ENCODE assay signal across 8 cellular contexts in the genomic region with DNA sequence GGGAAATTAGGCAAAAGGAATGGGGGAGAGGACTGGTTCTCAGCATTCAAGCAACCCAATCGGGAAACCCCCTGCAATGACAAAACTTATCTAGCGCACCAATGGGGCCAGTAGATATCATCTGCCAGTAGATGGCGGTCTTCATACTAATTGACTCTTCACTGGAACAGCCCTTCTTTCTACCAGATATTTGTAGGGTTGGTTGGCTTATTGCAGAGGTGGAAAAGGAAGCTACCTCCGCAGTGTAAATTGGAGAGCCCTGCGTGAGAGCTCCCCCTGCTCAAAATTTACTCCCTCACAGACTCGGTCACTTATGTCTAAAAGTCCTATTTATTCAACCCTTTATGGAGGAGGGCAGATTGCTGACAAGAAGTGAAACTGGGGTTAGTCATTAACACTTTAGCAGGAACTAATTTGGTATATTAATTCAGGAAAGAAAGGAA.
A peak's percentile ranks its signal among the peaks of the same experiment; 100 is the strongest.
DNase-seq lines count a peak whose midpoint lies in the region; ATAC-seq, FAIRE-seq and TF ChIP-seq lines count a peak whose summit lies in the region.

No MANE protein-coding gene starts in this region.

- intact Hi-C loops in IMR-90 (cut with micrococcal nuclease) (loop anchor here (1.0 to 10.0 kb wide), 4 partner anchors 113 to 420 kb away; no protein-coding TSS in a partner anchor), K562 (cut with micrococcal nuclease) (loop anchor here (2.0 to 10.0 kb wide), 2 partner anchors 117 to 169 kb away; no protein-coding TSS in a partner anchor)

- CTCF ChIA-PET in IMR-90 (lab: Yijun Ruan, JAX), result interaction anchor here (0.6 to 4.0 kb wide), 12 partner anchors 10 to 232 kb away, joined by 3 to 37 read pairs (median 4); no protein-coding TSS in a partner anchor
- CTCF ChIA-PET in K562 (lab: Yijun Ruan, JAX; ENCODE audit: low intra/inter-chr PET ratio), result interaction anchor here (1.1 to 1.8 kb wide), 3 partner anchors 168 to 171 kb away, joined by 3 to 5 read pairs (median 4); no protein-coding TSS in a partner anchor

- in situ Hi-C loops in IMR-90 (cut with MboI; ENCODE audit: low sequenced_read_pairs) (loop anchor here (5.0 kb wide), 1 partner anchor 170 kb away; no protein-coding TSS in a partner anchor), K562 (cut with MboI) (no loop called here)

- no peaks in the 10 kb centered on the region for H3K9me1 ChIP-seq in IMR-90 (ENCODE audit: insufficient read depth, low read length)
- H3K9me1 ChIP-seq in K562 (ENCODE audit: control insufficient read depth, insufficient read depth, low read length), result no peaks in the 10 kb centered on the region

- no peaks in the 10 kb centered on the region for H3K36me3 ChIP-seq in IMR-90 (ENCODE audit: control insufficient read depth, insufficient read depth, low read length)
- no peaks in the 10 kb centered on the region for H3K36me3 ChIP-seq in K562 (ENCODE audit: control insufficient read depth, insufficient read depth, low read length)

- dilution Hi-C loops in IMR-90 (cut with HindIII; ENCODE audit: low sequenced_read_pairs, unreplicated experiment), result no loop called here

- no peak overlapping the region for H4K8ac ChIP-seq in IMR-90 (ENCODE audit: low read depth in 2 of 2, low read length in 2 of 2)

- TF ChIP-seq EP300 in K562 (IDR thresholded peaks at IDR 0.05; ENCODE audit: low read length), result no peak

- no peaks in the 10 kb centered on the region for H4K20me1 ChIP-seq in IMR-90 (ENCODE audit: insufficient read depth, low read length)
- H4K20me1 ChIP-seq in K562 (replicated peaks; ENCODE audit: control insufficient read depth, insufficient read depth, low read length), result no peaks in the 10 kb centered on the region

- H2BK20ac ChIP-seq in IMR-90 (ENCODE audit: low read depth, low read length), result no peak overlapping the region

- H3K4me1 ChIP-seq in IMR-90 (ENCODE audit: control insufficient read depth, insufficient read depth, low read length) (no peaks in the 10 kb centered on the region), K562 (replicated peaks in 1 of 2; ENCODE audit: control insufficient read depth in 2 of 2, insufficient read depth in 2 of 2, low read length in 2 of 2) (no peaks in the 10 kb centered on the region)

- H2AK9ac ChIP-seq in IMR-90 (replicated peaks; ENCODE audit: low read depth, low read length, poor library complexity), result no peak overlapping the region

- H3K14ac ChIP-seq in IMR-90 (replicated peaks; ENCODE audit: low read depth, low read length), result no peak overlapping the region

- TF ChIP-seq POLR2A in IMR-90 (IDR thresholded peaks at IDR 0.05; ENCODE audit: low read depth, low read length), result no peak
- TF ChIP-seq POLR2A in K562 (conservative IDR thresholded peaks at IDR 0.05), result no peak

- no peak overlapping the region for H3K23ac ChIP-seq in IMR-90 (ENCODE audit: low read depth, low read length)

- H4K91ac ChIP-seq in IMR-90 (ENCODE audit: insufficient read depth, low read depth, low read length), result no peak overlapping the region

- no TSS peak for BruUV-seq in IMR-90 (replicated peaks; lab: Mats Ljungman, UMichigan)
- no TSS peak for BruUV-seq in K562 (replicated peaks; lab: Mats Ljungman, UMichigan)

- no peak overlapping the region for H2BK120ac ChIP-seq in IMR-90 (ENCODE audit: low read depth, low read length)

- H3K18ac ChIP-seq in IMR-90 (ENCODE audit: low read depth, low read length), result no peak overlapping the region

- H3K79me1 ChIP-seq in IMR-90 (ENCODE audit: low read depth in 1 of 2, low read length in 2 of 2), result no peaks in the 10 kb centered on the region

- peak; percentile 54 for TF ChIP-seq RAD21 in IMR-90 (IDR thresholded peaks at IDR 0.05; ENCODE audit: low read length)
- peak; percentile 55 to 78 for TF ChIP-seq RAD21 in K562 (CRISPR knock-in tag; conservative IDR thresholded peaks at IDR 0.05 in 1 of 2, IDR thresholded peaks at IDR 0.05 in 1 of 2)

- POLR2A ChIA-PET in IMR-90 (lab: Charles Lee; ENCODE audit: unreplicated experiment) (interaction anchor here (0.7 kb wide), 1 partner anchor 168 kb away, joined by 3 read pairs; no protein-coding TSS in a partner anchor), K562 (lab: Yijun Ruan, JAX) (interaction anchor here (0.8 to 1.8 kb wide), 3 partner anchors 13 to 169 kb away, joined by 3 to 5 read pairs (median 3); no protein-coding TSS in a partner anchor)

- H3K9ac ChIP-seq in IMR-90 (ENCODE audit: low read depth, low read length) (no peak overlapping the region), K562 (ENCODE audit: insufficient read depth in 1 of 2, low read depth in 2 of 2, low read length in 2 of 2) (no peak overlapping the region)

- no peak overlapping the region for H3K56ac ChIP-seq in IMR-90 (ENCODE audit: extremely low read depth, insufficient read depth, low read length)

- H4K5ac ChIP-seq in IMR-90 (ENCODE audit: low read depth, low read length), result no peak overlapping the region

- H3K79me2 ChIP-seq in K562 (ENCODE audit: control insufficient read depth, insufficient read depth, low read length), result no peaks in the 10 kb centered on the region

- H2AFZ ChIP-seq in IMR-90 (replicated peaks; ENCODE audit: low read length, poor library complexity) (no peak overlapping the region), K562 (ENCODE audit: low read depth, low read length) (no peak overlapping the region)

- H3K27ac ChIP-seq in IMR-90 (ENCODE audit: insufficient read depth, low read length), result no peak overlapping the region
- no peak overlapping the region for H3K27ac ChIP-seq in K562 (ENCODE audit: extremely low read depth, low read depth, low read length)

- peak; percentile 48 for DNase-seq in GM03348 (ENCODE audit: low spot score)
- DNase-seq in IMR-90, result peak; percentile 53
- peak; percentile 38 for DNase-seq in T-helper 9 cell
- peak; percentile 57 to 67 (median 62) for DNase-seq in K562 (ENCODE audit: extremely low read depth in 1 of 4, low spot score in 3 of 4)
- DNase-seq in kidney tubule cell (ENCODE audit: low spot score), result peak; percentile 68
- DNase-seq in stimulated activated CD8-positive, alpha-beta memory T cell treated with anti-CD3 and anti-CD28 coated beads, Interleukin-4, amount 100 ng/mL, for 4 hours (ENCODE audit: low read depth in 2 of 2, low spot score in 1 of 2), result peak; percentile 31 to 34
- no peak for DNase-seq in nucleus accumbens (lab: John Stamatoyannopoulos, UW)

- no peak overlapping the region for H2BK15ac ChIP-seq in IMR-90 (ENCODE audit: low read depth, low read length)

- H3K27me3 ChIP-seq in IMR-90 (ENCODE audit: control insufficient read depth, insufficient read depth, low read length) (peaks cover 3% of the 10 kb centered on the region), K562 (ENCODE audit: control insufficient read depth in 2 of 2, insufficient read depth in 2 of 2, low read length in 2 of 2) (peaks cover 7 to 10% of the 10 kb centered on the region in 2 experiments; a peak in 3 of 5 replicates)

- H3K4me2 ChIP-seq in IMR-90 (ENCODE audit: low read depth, low read length) (no peak overlapping the region), K562 (ENCODE audit: insufficient read depth, low read length) (no peak overlapping the region)

- H3K4me3 ChIP-seq in IMR-90 (ENCODE audit: insufficient read depth, low read depth, low read length) (no peak overlapping the region), K562 (no peak overlapping the region)

- no peak overlapping the region for H2BK5ac ChIP-seq in IMR-90 (ENCODE audit: low read depth, low read length, poor library complexity, severe bottlenecking)

- no CpG with 5 or more reads among the region's 6 CpGs for WGBS in IMR-90 (ENCODE audit: extremely low coverage in 2 of 2, insufficient read length in 1 of 2), 2 experiments
- 2% methylated on average over 6 of the region's 6 CpGs for WGBS in K562 (ENCODE audit: insufficient coverage, low coverage, missing lambda C conversion rate)

- no peak overlapping the region for H2AK5ac ChIP-seq in IMR-90 (ENCODE audit: low read depth, low read length)

- no peak overlapping the region for H3K4ac ChIP-seq in IMR-90 (ENCODE audit: low read depth, low read length)

- TF ChIP-seq CTCF in IMR-90 (conservative IDR thresholded peaks at IDR 0.05; ENCODE audit: low read depth, low read length) (peak; percentile 67), K562 (IDR thresholded peaks at IDR 0.05 in 2 of 3, conservative IDR thresholded peaks at IDR 0.05 in 1 of 3; ENCODE audit: insufficient read depth in 2 of 3, low read depth in 1 of 3, low read length in 3 of 3) (peak; percentile 51 to 67 (median 66))

- ATAC-seq in GM21717 (IDR thresholded peaks at IDR 0.05; ENCODE audit: unreplicated experiment) (peak; percentile 66), IMR-90 (ENCODE audit: low read depth) (peak; percentile 92), K562 (peak; percentile 96)

- FAIRE-seq in K562 (lab: Jason Lieb, UNC), result peak; percentile 89

- H3K9me3 ChIP-seq in IMR-90 (ENCODE audit: control insufficient read depth, insufficient read depth, low read length) (no peaks in the 10 kb centered on the region), K562 (replicated peaks; ENCODE audit: control insufficient read depth, insufficient read depth, low read depth, low read length) (no peaks in the 10 kb centered on the region)

TF ChIP-seq in IMR-90, 13 proteins besides CTCF, POLR2A, EP300 and RAD21:
- TF ChIP-seq SMC3 (IDR thresholded peaks at IDR 0.05; ENCODE audit: low read depth, low read length) (peak; percentile 38; the same call in 1 of the 2 replicates), MXI1 (IDR thresholded peaks at IDR 0.05; ENCODE audit: borderline replicate concordance, low read depth, low read length) (no peak)

TF ChIP-seq in K562, 482 proteins besides CTCF, POLR2A, EP300 and RAD21:
- TF ChIP-seq DDX20 (tag; IDR thresholded peaks at IDR 0.05; ENCODE audit: low read depth), result no peak
- TF ChIP-seq, protein P1, sequence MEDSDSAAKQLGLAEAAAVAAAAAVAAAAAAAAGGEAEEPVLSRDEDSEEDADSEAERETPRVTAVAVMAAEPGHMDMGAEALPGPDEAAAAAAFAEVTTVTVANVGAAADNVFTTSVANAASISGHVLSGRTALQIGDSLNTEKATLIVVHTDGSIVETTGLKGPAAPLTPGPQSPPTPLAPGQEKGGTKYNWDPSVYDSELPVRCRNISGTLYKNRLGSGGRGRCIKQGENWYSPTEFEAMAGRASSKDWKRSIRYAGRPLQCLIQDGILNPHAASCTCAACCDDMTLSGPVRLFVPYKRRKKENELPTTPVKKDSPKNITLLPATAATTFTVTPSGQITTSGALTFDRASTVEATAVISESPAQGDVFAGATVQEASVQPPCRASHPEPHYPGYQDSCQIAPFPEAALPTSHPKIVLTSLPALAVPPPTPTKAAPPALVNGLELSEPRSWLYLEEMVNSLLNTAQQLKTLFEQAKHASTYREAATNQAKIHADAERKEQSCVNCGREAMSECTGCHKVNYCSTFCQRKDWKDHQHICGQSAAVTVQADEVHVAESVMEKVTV (CRISPR knock-in tag; IDR thresholded peaks at IDR 0.05), result peak; percentile 51
- 0 out of 2 replicates have a peak, but pooled peaks have one; percentile 41 for TF ChIP-seq SMC3 (conservative IDR thresholded peaks at IDR 0.05; ENCODE audit: insufficient read depth, low read depth, low read length)
- TF ChIP-seq RBM34 (IDR thresholded peaks at IDR 0.05; ENCODE audit: borderline replicate concordance, insufficient read depth, low read length), result no peak
- TF ChIP-seq PPARD (CRISPR knock-in tag; IDR thresholded peaks at IDR 0.05), result no peak

Comparison
In these comparisons a context has a peak if more than half of its experiments do, and no peak if none do; other contexts are left out.
1. DNase-seq: peak in GM03348 (single experiment), IMR-90 (single experiment), T-helper 9 cell (single experiment), K562 (4 of 4), kidney tubule cell (single experiment) and stimulated activated CD8-positive, alpha-beta memory T cell treated with anti-CD3 and anti-CD28 coated beads, Interleukin-4, amount 100 ng/mL, for 4 hours (2 of 2); none in nucleus accumbens (0 of 56).
2. Peak in every context shown above with its lines, with median percentiles within 50 percentile points of each other: ATAC-seq.